Comparison of ENCODE assay signal across 14 cellular contexts in the genomic region with DNA sequence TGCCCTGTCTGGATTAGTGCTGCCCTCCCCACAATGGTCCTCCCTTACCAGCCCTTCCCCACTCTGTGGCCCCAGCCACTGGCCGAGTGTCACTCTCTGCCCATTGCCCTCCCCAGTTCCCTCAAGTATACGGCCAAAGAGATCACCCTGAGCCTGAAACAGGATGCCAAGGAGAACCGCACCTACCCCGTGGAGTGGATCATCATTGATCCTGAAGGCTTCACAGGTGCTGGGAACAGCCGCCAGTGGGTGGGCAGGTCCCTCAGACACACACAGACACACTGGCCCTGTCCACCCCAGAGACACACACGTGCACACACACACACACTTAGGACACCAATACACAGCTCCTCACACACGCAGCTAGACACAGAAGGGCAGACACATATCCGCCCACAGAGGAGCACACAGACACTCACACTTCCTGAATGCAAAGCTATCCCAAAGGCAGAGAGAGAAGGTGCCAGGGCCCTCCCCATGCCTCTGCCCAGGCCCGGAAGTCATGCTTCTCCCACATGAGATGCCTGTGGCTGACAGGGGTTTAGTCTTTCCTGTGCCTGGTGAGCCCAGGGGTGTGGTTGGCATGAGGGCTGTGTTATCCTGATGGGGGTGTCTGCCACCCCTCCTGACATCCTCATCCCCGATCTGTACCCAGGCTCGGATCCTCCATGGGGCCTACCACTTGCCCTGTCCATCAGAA. TPM values are rescaled to one million over a fixed set of nuclear protein-coding genes. Genes with fewer than 3 reads are reported as not detected.
A peak's percentile ranks its signal among the peaks of the same experiment; 100 is the strongest.
DNase-seq lines count a peak whose midpoint lies in the region; ATAC-seq and TF ChIP-seq lines count a peak whose summit lies in the region.
"Had no signal": no experiment of that assay in that cellular context is flagged by ENCODE, and none has a peak within 500 bp of the region (broad histone marks: within the 10 kb centered on the region; RNA-seq: fewer than 3 reads in every experiment).

No MANE protein-coding gene starts in this region.

- POLR2A ChIA-PET in SK-N-SH (lab: Yijun Ruan, JAX) = no interaction called here

- no peak overlapping the region for H3K4me2 ChIP-seq in SK-N-SH

- no peak for TF ChIP-seq RAD21 in SK-N-SH (IDR thresholded peaks at IDR 0.05; ENCODE audit: low read length)

- peak overlapping the region; percentile 81 for H3K27ac Mint-ChIP-seq in central memory CD8-positive, alpha-beta T cell (ENCODE audit: low read depth)

- H4K20me1 ChIP-seq in SK-N-SH (ENCODE audit: insufficient read depth) = no peaks in the 10 kb centered on the region

- CTCF ChIA-PET in SK-N-SH (lab: Yijun Ruan, JAX) = no interaction called here

- no peaks in the 10 kb centered on the region for H3F3A ChIP-seq in SK-N-SH (replicated peaks; ENCODE audit: insufficient read depth)

- H3K27me3 Mint-ChIP-seq in central memory CD8-positive, alpha-beta T cell = peaks cover 57% of the 10 kb centered on the region

- peaks cover 0 to 16% of the 10 kb centered on the region in 2 experiments; a peak in 1 of 4 replicates for H3K4me1 ChIP-seq in SK-N-SH (ENCODE audit: control insufficient read depth in 1 of 2, insufficient read depth in 2 of 2, low read depth in 1 of 2, low read length in 1 of 2)

- no peaks in the 10 kb centered on the region for H3K79me2 ChIP-seq in SK-N-SH (ENCODE audit: insufficient read depth)

- no peak overlapping the region for H3K9ac ChIP-seq in SK-N-SH

- peaks cover 2% of the 10 kb centered on the region for H3K36me3 Mint-ChIP-seq in central memory CD8-positive, alpha-beta T cell (ENCODE audit: insufficient read depth)

- H3K27ac ChIP-seq in SK-N-SH (ENCODE audit: low read depth in 2 of 2, low read length in 1 of 2) = no peak overlapping the region
- H3K27ac ChIP-seq: 22Rv1, gastroesophageal sphincter, VCaP had no signal

- H3K9me2 ChIP-seq in SK-N-SH = no peaks in the 10 kb centered on the region

- DNase-seq in SK-N-SH (peak; percentile 25), H4 (ENCODE audit: low spot score) (peak; percentile 30), pons (ENCODE audit: low spot score) (peak; percentile 32), NCI-H1694 (lab: John Stamatoyannopoulos, UW) (no peak), GOT3 (lab: John Stamatoyannopoulos, UW) (no peak)
- DNase-seq in central memory CD8-positive, alpha-beta T cell (ENCODE audit: low spot score in 2 of 2) = no peak
- DNase-seq: activated T-cell treated with anti-CD3 and anti-CD28 coated beads, Interleukin-2, amount 50 U/mL, for 1 hour; effector memory CD4-positive, alpha-beta T cell; NCI-H187 had no signal

- no peak for TF ChIP-seq EP300 in SK-N-SH (IDR thresholded peaks at IDR 0.05; ENCODE audit: borderline replicate concordance in 1 of 2, low read depth in 1 of 2, low read length in 1 of 2)

- no peak for TF ChIP-seq CTCF in SK-N-SH (IDR thresholded peaks at IDR 0.05)

- no peak overlapping the region for H3K4me3 ChIP-seq in SK-N-SH (ENCODE audit: low read depth in 2 of 2, low read length in 1 of 2)
- H3K4me3 ChIP-seq: gastroesophageal sphincter had no signal

- H3K4me3 Mint-ChIP-seq in central memory CD8-positive, alpha-beta T cell = peak overlapping the region; percentile 25

- H2AFZ ChIP-seq in SK-N-SH (ENCODE audit: low read depth) = no peak overlapping the region

- H3K36me3 ChIP-seq in SK-N-SH (replicated peaks in 1 of 2; ENCODE audit: control insufficient read depth in 1 of 2, insufficient read depth in 2 of 2, low read length in 1 of 2) = no peaks in the 10 kb centered on the region
- H3K36me3 ChIP-seq: gastroesophageal sphincter had no signal

- no peaks in the 10 kb centered on the region for H3K9me3 Mint-ChIP-seq in central memory CD8-positive, alpha-beta T cell

- 64% methylated on average over 7 of the region's 11 CpGs for WGBS in SK-N-SH (ENCODE audit: low lambda C conversion rate)

- H3K9me3 ChIP-seq in SK-N-SH = no peaks in the 10 kb centered on the region
- H3K9me3 ChIP-seq: gastroesophageal sphincter had no signal

- peaks cover 15% of the 10 kb centered on the region for H3K4me1 Mint-ChIP-seq in central memory CD8-positive, alpha-beta T cell

- ATAC-seq in SK-N-SH treated with all-trans-retinoic acid at 6 μM for 48 hours (no peak), GM18858 (IDR thresholded peaks at IDR 0.05; ENCODE audit: unreplicated experiment) (no peak)
- ATAC-seq in central memory CD8-positive, alpha-beta T cell (replicated peaks; ENCODE audit: extremely low read depth, poor library complexity, severe bottlenecking) = peak; percentile 64
- ATAC-seq: gastroesophageal sphincter had no signal

- H3K27me3 ChIP-seq in SK-N-SH (ENCODE audit: insufficient read depth) = peaks cover 5% of the 10 kb centered on the region

TF ChIP-seq in SK-N-SH, 30 proteins besides CTCF, POLR2A, EP300 and RAD21 (continues in another document):
- TF ChIP-seq MAX (IDR thresholded peaks at IDR 0.05; ENCODE audit: low read depth) = no peak
- TF ChIP-seq POLR2AphosphoS5 (IDR thresholded peaks at IDR 0.05; ENCODE audit: low read depth, low read length) = no peak
- TF ChIP-seq GABPA (IDR thresholded peaks at IDR 0.05; ENCODE audit: low read depth) = no peak
- no peak for TF ChIP-seq ZBTB33 (IDR thresholded peaks at IDR 0.05; ENCODE audit: borderline replicate concordance, low read depth)
- no peak for TF ChIP-seq MEF2A (IDR thresholded peaks at IDR 0.05; ENCODE audit: borderline replicate concordance, low read depth)
- no peak for TF ChIP-seq RFX5 (IDR thresholded peaks at IDR 0.05; ENCODE audit: low read length)

TF ChIP-seq in SK-N-SH treated with all-trans-retinoic acid at 6 μM for 48 hours, 23 proteins besides CTCF, POLR2A, EP300 and RAD21:
- TF ChIP-seq TCF4 (CRISPR knock-in tag; IDR thresholded peaks at IDR 0.05; ENCODE audit: borderline replicate concordance) (no peak), CSDC2 (CRISPR knock-in tag; IDR thresholded peaks at IDR 0.05) (no peak), BACH2 (CRISPR knock-in tag; IDR thresholded peaks at IDR 0.05; ENCODE audit: borderline replicate concordance) (no peak), OSR1 (CRISPR knock-in tag; IDR thresholded peaks at IDR 0.05) (no peak), ZFP3 (CRISPR knock-in tag; IDR thresholded peaks at IDR 0.05) (no peak)

RNA-seq across cellular contexts. Expression of gene CHRND, which starts 2.9 kb away (rescaled TPM):
- 0.12 TPM in 1 of 2 replicates, not detected in the other for polyA plus RNA-seq in SK-N-SH (2012; rRNA removed)
- polyA plus RNA-seq in SK-N-SH (2012; cell fraction: cytosol; rRNA removed) = not detected in 2 replicates
- 0.06 TPM in 1 of 2 replicates, not detected in the other for polyA plus RNA-seq in SK-N-SH (2012; cell fraction: nucleus; rRNA removed)
- not detected in 2 replicates for total RNA-seq in H4 (2014; rRNA removed; shearing (Covaris generic))
- total RNA-seq: gastroesophageal sphincter had no signal

RNA-seq across cellular contexts. Expression of gene PRSS56, which starts 8.7 kb away (rescaled TPM):
- not detected in 2 replicates for polyA plus RNA-seq in SK-N-SH (2012; rRNA removed)
- polyA plus RNA-seq in SK-N-SH (2012; cell fraction: cytosol; rRNA removed) = not detected in 2 replicates
- not detected in 2 replicates for polyA plus RNA-seq in SK-N-SH (2012; cell fraction: nucleus; rRNA removed)
- not detected in 2 replicates for total RNA-seq in H4 (2014; rRNA removed; shearing (Covaris generic))
- total RNA-seq: gastroesophageal sphincter had no signal

RNA-seq across cellular contexts. Expression of gene CHRNG, which starts 10.6 kb away (rescaled TPM):
- polyA plus RNA-seq in SK-N-SH (2012; rRNA removed) = not detected in 2 replicates
- not detected in 2 replicates for polyA plus RNA-seq in SK-N-SH (2012; cell fraction: cytosol; rRNA removed)
- polyA plus RNA-seq in SK-N-SH (2012; cell fraction: nucleus; rRNA removed) = not detected in 2 replicates
- total RNA-seq in H4 (2014; rRNA removed; shearing (Covaris generic)) = not detected in 2 replicates
- total RNA-seq: gastroesophageal sphincter had no signal

RNA-seq across cellular contexts. Expression of gene TIGD1, which starts 21.5 kb away (rescaled TPM):
- 4.6 and 7.0 TPM in 2 replicates for polyA plus RNA-seq in SK-N-SH (2012; rRNA removed)
- polyA plus RNA-seq in SK-N-SH (2012; cell fraction: cytosol; rRNA removed) = 5.5 and 6.1 TPM in 2 replicates
- polyA plus RNA-seq in SK-N-SH (2012; cell fraction: nucleus; rRNA removed) = 9.0 and 11.7 TPM in 2 replicates
- 4.8 and 5.4 TPM in 2 replicates for total RNA-seq in H4 (2014; rRNA removed; shearing (Covaris generic))

RNA-seq across cellular contexts. Expression of gene EIF4E2, which starts 21.6 kb away (rescaled TPM):
- 27.6 and 29.1 TPM in 2 replicates for polyA plus RNA-seq in SK-N-SH (2012; rRNA removed)
- polyA plus RNA-seq in SK-N-SH (2012; cell fraction: cytosol; rRNA removed) = 51.9 and 54.2 TPM in 2 replicates
- polyA plus RNA-seq in SK-N-SH (2012; cell fraction: nucleus; rRNA removed) = 37.0 and 55.6 TPM in 2 replicates
- 97.7 and 277 TPM in 2 replicates for total RNA-seq in H4 (2014; rRNA removed; shearing (Covaris generic))

Comparison
In these comparisons a context has a peak if more than half of its experiments do, and no peak if none do; other contexts are left out.
1. DNase-seq: peak in SK-N-SH (single experiment), H4 (single experiment) and pons (single experiment); none in central memory CD8-positive, alpha-beta T cell (0 of 2), NCI-H1694 (single experiment) and GOT3 (single experiment).